2 cellular contexts compared by ENCODE assay signal in the genomic region with DNA sequence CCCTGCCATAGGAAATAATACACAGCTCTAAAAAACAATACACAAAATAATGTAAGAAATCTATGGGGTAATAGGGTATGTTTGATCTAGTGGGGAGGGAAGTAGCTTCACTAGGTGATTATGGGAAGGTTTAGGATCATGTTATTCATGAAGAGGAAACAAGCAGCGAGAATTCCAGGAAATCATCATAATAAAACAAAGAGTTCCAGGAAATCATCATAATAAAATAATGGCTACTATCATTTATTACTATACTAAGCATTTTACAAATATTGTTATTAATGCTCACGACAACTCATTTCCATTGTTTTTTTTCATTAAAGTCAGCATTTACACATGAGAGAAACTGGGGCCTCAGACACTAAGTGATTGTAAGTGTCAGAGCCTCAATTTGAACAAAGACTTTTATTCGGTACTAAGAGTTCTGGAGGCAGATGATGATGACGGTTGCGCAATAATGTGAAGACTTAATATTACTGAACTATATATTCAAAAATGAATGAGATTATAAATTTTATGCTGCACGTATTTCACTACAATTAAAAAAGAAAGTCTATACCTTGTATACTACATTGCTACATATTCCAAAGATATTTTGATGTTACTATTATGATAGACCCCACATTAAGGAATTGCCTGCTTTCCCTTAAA.
TF ChIP-seq lines count a peak whose summit lies in the region.

No MANE protein-coding gene starts in this region.

TF ChIP-seq in A549, 52 proteins besides CTCF, POLR2A, EP300 and RAD21:
- TF ChIP-seq CEBPB (IDR thresholded peaks at IDR 0.05) (peak; percentile 74 to 87), FOSB (CRISPR knock-in tag; IDR thresholded peaks at IDR 0.05) (no peak)
- TF ChIP-seq, protein P1, sequence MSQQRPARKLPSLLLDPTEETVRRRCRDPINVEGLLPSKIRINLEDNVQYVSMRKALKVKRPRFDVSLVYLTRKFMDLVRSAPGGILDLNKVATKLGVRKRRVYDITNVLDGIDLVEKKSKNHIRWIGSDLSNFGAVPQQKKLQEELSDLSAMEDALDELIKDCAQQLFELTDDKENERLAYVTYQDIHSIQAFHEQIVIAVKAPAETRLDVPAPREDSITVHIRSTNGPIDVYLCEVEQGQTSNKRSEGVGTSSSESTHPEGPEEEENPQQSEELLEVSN (IDR thresholded peaks at IDR 0.05; ENCODE audit: borderline replicate concordance, low read depth), result no peak

TF ChIP-seq in IMR-90, 13 proteins besides CTCF, POLR2A, EP300 and RAD21:
- TF ChIP-seq MAZ (IDR thresholded peaks at IDR 0.05; ENCODE audit: borderline replicate concordance, low read depth, low read length) (no peak), SMC3 (IDR thresholded peaks at IDR 0.05; ENCODE audit: low read depth, low read length) (no peak), CEBPB (IDR thresholded peaks at IDR 0.05; ENCODE audit: low read depth, low read length) (peak; percentile 97), RFX5 (IDR thresholded peaks at IDR 0.05; ENCODE audit: low read depth, low read length) (no peak)
